In genomic region chr17:30906101-30906911, GRCh38 we compare ENCODE assay signal across 1 cellular context.
A peak's percentile ranks its signal among the peaks of the same experiment; 100 is the strongest.
TF ChIP-seq lines count a peak whose summit lies in the region.

Gene TEFM (minus strand): TSS chr17:30906238. CDS start chr17:30906198, 40 bp downstream.

TF ChIP-seq in K562, 482 proteins besides CTCF, POLR2A, EP300 and RAD21 (continued from another document):
- TF ChIP-seq, protein P1, sequence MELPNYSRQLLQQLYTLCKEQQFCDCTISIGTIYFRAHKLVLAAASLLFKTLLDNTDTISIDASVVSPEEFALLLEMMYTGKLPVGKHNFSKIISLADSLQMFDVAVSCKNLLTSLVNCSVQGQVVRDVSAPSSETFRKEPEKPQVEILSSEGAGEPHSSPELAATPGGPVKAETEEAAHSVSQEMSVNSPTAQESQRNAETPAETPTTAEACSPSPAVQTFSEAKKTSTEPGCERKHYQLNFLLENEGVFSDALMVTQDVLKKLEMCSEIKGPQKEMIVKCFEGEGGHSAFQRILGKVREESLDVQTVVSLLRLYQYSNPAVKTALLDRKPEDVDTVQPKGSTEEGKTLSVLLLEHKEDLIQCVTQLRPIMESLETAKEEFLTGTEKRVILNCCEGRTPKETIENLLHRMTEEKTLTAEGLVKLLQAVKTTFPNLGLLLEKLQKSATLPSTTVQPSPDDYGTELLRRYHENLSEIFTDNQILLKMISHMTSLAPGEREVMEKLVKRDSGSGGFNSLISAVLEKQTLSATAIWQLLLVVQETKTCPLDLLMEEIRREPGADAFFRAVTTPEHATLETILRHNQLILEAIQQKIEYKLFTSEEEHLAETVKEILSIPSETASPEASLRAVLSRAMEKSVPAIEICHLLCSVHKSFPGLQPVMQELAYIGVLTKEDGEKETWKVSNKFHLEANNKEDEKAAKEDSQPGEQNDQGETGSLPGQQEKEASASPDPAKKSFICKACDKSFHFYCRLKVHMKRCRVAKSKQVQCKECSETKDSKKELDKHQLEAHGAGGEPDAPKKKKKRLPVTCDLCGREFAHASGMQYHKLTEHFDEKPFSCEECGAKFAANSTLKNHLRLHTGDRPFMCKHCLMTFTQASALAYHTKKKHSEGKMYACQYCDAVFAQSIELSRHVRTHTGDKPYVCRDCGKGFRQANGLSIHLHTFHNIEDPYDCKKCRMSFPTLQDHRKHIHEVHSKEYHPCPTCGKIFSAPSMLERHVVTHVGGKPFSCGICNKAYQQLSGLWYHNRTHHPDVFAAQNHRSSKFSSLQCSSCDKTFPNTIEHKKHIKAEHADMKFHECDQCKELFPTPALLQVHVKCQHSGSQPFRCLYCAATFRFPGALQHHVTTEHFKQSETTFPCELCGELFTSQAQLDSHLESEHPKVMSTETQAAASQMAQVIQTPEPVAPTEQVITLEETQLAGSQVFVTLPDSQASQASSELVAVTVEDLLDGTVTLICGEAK (IDR thresholded peaks at IDR 0.05) = peak; percentile 99
- TF ChIP-seq, protein P1 (CRISPR knock-in tag; IDR thresholded peaks at IDR 0.05) = no peak
